ENCODE assay signal across 2 cellular contexts in genomic region chr12:70247653-70248199, GRCh38.
TF ChIP-seq lines count a peak whose summit lies in the region.

No MANE protein-coding gene starts in this region.

TF ChIP-seq in HEK293, 187 proteins besides CTCF, POLR2A, EP300 and RAD21 (continues in another document):
- no peak for TF ChIP-seq ZBTB20 (tag by site-specific recombination; IDR thresholded peaks at IDR 0.05)
- TF ChIP-seq ZNF585B (tag by site-specific recombination; IDR thresholded peaks at IDR 0.05), result no peak
- TF ChIP-seq ZNF366 (tag by site-specific recombination; conservative IDR thresholded peaks at IDR 0.05), result peak; percentile 28; the same call in 1 of the 2 replicates
- TF ChIP-seq YY2 (tag by site-specific recombination; IDR thresholded peaks at IDR 0.05), result no peak
- no peak for TF ChIP-seq ZNF610 (tag by site-specific recombination; IDR thresholded peaks at IDR 0.05; ENCODE audit: borderline replicate concordance)
- TF ChIP-seq ZBTB49 (tag by site-specific recombination; IDR thresholded peaks at IDR 0.05; ENCODE audit: low read depth), result no peak
- 0 out of 2 replicates have a peak, but pooled peaks have one; percentile 19 for TF ChIP-seq PRDM6 (tag by site-specific recombination; IDR thresholded peaks at IDR 0.05)
- no peak for TF ChIP-seq ZNF223 (tag by site-specific recombination; IDR thresholded peaks at IDR 0.05)
- TF ChIP-seq ZNF830 (tag by site-specific recombination; IDR thresholded peaks at IDR 0.05; ENCODE audit: low read depth), result no peak
- TF ChIP-seq TRIM28 (IDR thresholded peaks at IDR 0.05; ENCODE audit: borderline replicate concordance, low read length), result no peak
- TF ChIP-seq SCRT2 (tag by site-specific recombination; IDR thresholded peaks at IDR 0.05), result peak; percentile 76
- TF ChIP-seq ZBTB8A (tag by site-specific recombination; IDR thresholded peaks at IDR 0.05), result no peak
- no peak for TF ChIP-seq ZFP3 (tag by site-specific recombination; IDR thresholded peaks at IDR 0.05; ENCODE audit: low read depth)
- no peak for TF ChIP-seq ZNF747 (tag by site-specific recombination; IDR thresholded peaks at IDR 0.05)
- no peak for TF ChIP-seq ZNF521 (tag by site-specific recombination; IDR thresholded peaks at IDR 0.05)
- no peak for TF ChIP-seq ZNF843 (tag by site-specific recombination; IDR thresholded peaks at IDR 0.05)
- no peak for TF ChIP-seq ZNF146 (tag by site-specific recombination; IDR thresholded peaks at IDR 0.05)
- no peak for TF ChIP-seq ZNF704 (tag by site-specific recombination; IDR thresholded peaks at IDR 0.05)
- no peak for TF ChIP-seq ZNF645 (tag by site-specific recombination; IDR thresholded peaks at IDR 0.05)
- no peak for TF ChIP-seq ZNF600 (tag by site-specific recombination; IDR thresholded peaks at IDR 0.05)
- TF ChIP-seq ZNF501 (tag by site-specific recombination; IDR thresholded peaks at IDR 0.05), result no peak

TF ChIP-seq in GM12878, 131 proteins besides CTCF, POLR2A, EP300 and RAD21:
- no peak for TF ChIP-seq NFXL1 (IDR thresholded peaks at IDR 0.05; ENCODE audit: borderline replicate concordance)
- no peak for TF ChIP-seq MTA3 (IDR thresholded peaks at IDR 0.05; ENCODE audit: borderline replicate concordance, low read length)
- TF ChIP-seq NFYA (IDR thresholded peaks at IDR 0.05; ENCODE audit: borderline replicate concordance, low read depth, low read length), result no peak
- no peak for TF ChIP-seq ZBTB33 (IDR thresholded peaks at IDR 0.05)
- TF ChIP-seq PAX5 (IDR thresholded peaks at IDR 0.05; ENCODE audit: borderline replicate concordance, low read depth, low read length), result no peak
